ENCODE assay signal across 8 cellular contexts in genomic region chr1:167627865-167628641, GRCh38. TPM values are rescaled to one million over a fixed set of nuclear protein-coding genes. Genes with fewer than 3 reads are reported as not detected.
DNase-seq lines count a peak whose midpoint lies in the region; ATAC-seq, FAIRE-seq and TF ChIP-seq lines count a peak whose summit lies in the region.

No MANE protein-coding gene starts in this region.

- no peaks in the 10 kb centered on the region for H3F3A ChIP-seq in SK-N-SH (replicated peaks; ENCODE audit: insufficient read depth)

- H3K27me3 ChIP-seq in esophagus (ENCODE audit: control insufficient read depth in 1 of 2, insufficient read depth in 2 of 2, low read length in 2 of 2) (no peaks in the 10 kb centered on the region), SK-N-SH (ENCODE audit: insufficient read depth) (peaks cover 10% of the 10 kb centered on the region; the same call in 1 of the 2 replicates)

- DNase-seq in GF-D8 (lab: John Stamatoyannopoulos, UW) (peak; percentile 94), HuH-7 (ENCODE audit: low spot score) (peak; percentile 66), HTR-8/SVneo (ENCODE audit: insufficient read length, low spot score) (no peak), SK-N-SH (no peak)
- peak; percentile 62 for DNase-seq in activated CD4-positive, CD25-positive, alpha-beta regulatory T cell treated with anti-CD3 and anti-CD28 coated beads, Interleukin-2, amount 50 U/mL, for 16 hours (ENCODE audit: low read depth, low spot score)
- peak; percentile 63 to 79 (median 67) for DNase-seq in stimulated activated CD4-positive, alpha-beta T cell treated with anti-CD3 and anti-CD28 coated beads, TNF-alpha, amount 100 ng/mL, for 48 hours (ENCODE audit: low read depth in 3 of 3)

- H3K9me3 ChIP-seq in esophagus (ENCODE audit: control insufficient read depth in 2 of 2, insufficient read depth in 1 of 2, low read depth in 1 of 2, low read length in 1 of 2) (peaks cover 0 to 2% of the 10 kb centered on the region in 2 donors), SK-N-SH (no peaks in the 10 kb centered on the region)

- CTCF ChIA-PET in SK-N-SH (lab: Yijun Ruan, JAX) = interaction anchor here (1.7 kb wide), 1 partner anchor 60 kb away, joined by 4 read pairs; no protein-coding TSS in a partner anchor

- H3K36me3 ChIP-seq in esophagus (ENCODE audit: control insufficient read depth in 2 of 2, insufficient read depth in 2 of 2, low read length in 1 of 2) (no peaks in the 10 kb centered on the region), SK-N-SH (replicated peaks in 1 of 2; ENCODE audit: control insufficient read depth in 1 of 2, insufficient read depth in 2 of 2, low read length in 1 of 2) (no peaks in the 10 kb centered on the region)

- peaks cover 0 to 3% of the 10 kb centered on the region in 2 donors for H3K4me1 ChIP-seq in esophagus (ENCODE audit: control insufficient read depth in 2 of 2, insufficient read depth in 2 of 2, low read length in 1 of 2)
- peaks cover 0 to 5% of the 10 kb centered on the region in 2 experiments; a peak in 1 of 4 replicates for H3K4me1 ChIP-seq in SK-N-SH (ENCODE audit: control insufficient read depth in 1 of 2, insufficient read depth in 2 of 2, low read depth in 1 of 2, low read length in 1 of 2)

- POLR2A ChIA-PET in SK-N-SH (lab: Yijun Ruan, JAX) = no interaction called here

- TF ChIP-seq EP300 in SK-N-SH (IDR thresholded peaks at IDR 0.05; ENCODE audit: borderline replicate concordance in 1 of 2, low read depth in 1 of 2, low read length in 1 of 2) = no peak

- H3K4me3 ChIP-seq in esophagus (ENCODE audit: low read depth in 1 of 2, low read length in 2 of 2) (no peak overlapping the region), SK-N-SH (ENCODE audit: low read depth in 2 of 2, low read length in 1 of 2) (no peak overlapping the region)

- no peaks in the 10 kb centered on the region for H3K9me2 ChIP-seq in SK-N-SH

- no peak overlapping the region; the same call in 1 of the 2 replicates for H2AFZ ChIP-seq in SK-N-SH (ENCODE audit: low read depth)

- TF ChIP-seq CTCF in SK-N-SH (IDR thresholded peaks at IDR 0.05) = no peak

- WGBS in esophagus, 2 donors = 66 to 68% methylated on average over 10 of the region's 10 CpGs
- 75% methylated on average over 9 of the region's 10 CpGs for WGBS in SK-N-SH (ENCODE audit: low lambda C conversion rate)

- FAIRE-seq in HTR-8/SVneo (lab: Jason Lieb, UNC) = no peak

- peak; percentile 65 for ATAC-seq in GM21423 (IDR thresholded peaks at IDR 0.05; ENCODE audit: unreplicated experiment)

- no peak for TF ChIP-seq RAD21 in SK-N-SH (IDR thresholded peaks at IDR 0.05; ENCODE audit: low read length)

- H3K27ac ChIP-seq in esophagus (ENCODE audit: low read depth in 2 of 2, low read length in 1 of 2) (peak overlapping the region; percentile 30 to 56), SK-N-SH (ENCODE audit: low read depth in 2 of 2, low read length in 1 of 2) (no peak overlapping the region)

- H4K20me1 ChIP-seq in SK-N-SH (ENCODE audit: insufficient read depth) = no peaks in the 10 kb centered on the region

- no peak overlapping the region for H3K4me2 ChIP-seq in SK-N-SH

- H3K9ac ChIP-seq in SK-N-SH = no peak overlapping the region

- no peaks in the 10 kb centered on the region for H3K79me2 ChIP-seq in SK-N-SH (ENCODE audit: insufficient read depth)

TF ChIP-seq in SK-N-SH, 30 proteins besides CTCF, POLR2A, EP300 and RAD21:
- TF ChIP-seq IRF3 (IDR thresholded peaks at IDR 0.05; ENCODE audit: low read depth, low read length) = no peak
- TF ChIP-seq TEAD4 (IDR thresholded peaks at IDR 0.05; ENCODE audit: borderline replicate concordance, insufficient read depth) = no peak
- no peak for TF ChIP-seq NRF1 (IDR thresholded peaks at IDR 0.05; ENCODE audit: low read depth, low read length)
- TF ChIP-seq GATA2 (CRISPR knock-in tag; IDR thresholded peaks at IDR 0.05) = no peak
- no peak for TF ChIP-seq TAF1 (IDR thresholded peaks at IDR 0.05; ENCODE audit: borderline replicate concordance, low read depth, low read length)
- no peak for TF ChIP-seq GABPA (IDR thresholded peaks at IDR 0.05; ENCODE audit: low read depth)

RNA-seq across cellular contexts. Expression of gene RCSD1, which starts 2.0 kb away (rescaled TPM):
- polyA plus RNA-seq in esophagus = 1 to 10 TPM; 1.5 to 1.7 TPM
- polyA plus RNA-seq in SK-N-SH (2012; rRNA removed) = 0.02 and 0.03 TPM in 2 replicates
- 0.03 and 0.04 TPM in 2 replicates for polyA plus RNA-seq in SK-N-SH (2012; cell fraction: cytosol; rRNA removed)
- not detected in 2 replicates for polyA plus RNA-seq in SK-N-SH (2012; cell fraction: nucleus; rRNA removed)

Comparison
In these comparisons a context has a peak if more than half of its experiments do, and no peak if none do; other contexts are left out.
1. DNase-seq: peak in GF-D8 (single experiment), HuH-7 (single experiment), activated CD4-positive, CD25-positive, alpha-beta regulatory T cell treated with anti-CD3 and anti-CD28 coated beads, Interleukin-2, amount 50 U/mL, for 16 hours (single experiment) and stimulated activated CD4-positive, alpha-beta T cell treated with anti-CD3 and anti-CD28 coated beads, TNF-alpha, amount 100 ng/mL, for 48 hours (3 of 3); none in HTR-8/SVneo (single experiment) and SK-N-SH (single experiment).
2. H3K27ac ChIP-seq: peak in esophagus (2 of 2); none in SK-N-SH (0 of 2).